Comparison of ENCODE assay signal across 9 cellular contexts in the genomic region with DNA sequence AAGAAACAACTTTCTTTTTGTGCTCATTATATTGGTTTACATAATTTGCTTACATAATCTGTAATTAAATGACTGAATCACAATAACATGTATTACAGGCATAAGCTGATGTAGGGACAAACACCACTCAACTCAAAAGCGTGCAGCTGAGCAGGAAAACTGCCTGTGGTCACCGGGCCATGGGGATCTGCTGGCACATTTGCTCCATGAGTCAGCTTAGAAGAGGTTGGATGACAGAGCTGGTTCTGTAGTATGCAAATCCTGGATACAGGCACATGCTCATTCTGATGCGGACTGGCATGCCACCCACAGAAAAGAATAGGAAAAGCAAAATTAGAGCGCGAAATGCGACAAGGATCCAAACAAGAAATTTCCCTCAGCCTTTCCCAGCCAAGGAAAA.
DNase-seq lines count a peak whose midpoint lies in the region; ATAC-seq lines count a peak whose summit lies in the region.
"Had no signal": no experiment of that assay in that cellular context is flagged by ENCODE, and none has a peak within 500 bp of the region (broad histone marks: within the 10 kb centered on the region; RNA-seq: fewer than 3 reads in every experiment).

No MANE protein-coding gene starts in this region.

- peak; percentile 75 for DNase-seq in DMS 273 (lab: John Stamatoyannopoulos, UW; ENCODE audit: unreplicated experiment)
- DNase-seq in DMS 273 treated with DMSO at 0.1 percent for 48 hours (lab: John Stamatoyannopoulos, UW) = no peak
- peak; percentile 78 for DNase-seq in NCI-H446 treated with DMSO at 0.1 percent for 48 hours (lab: John Stamatoyannopoulos, UW)
- DNase-seq in dermis microvascular lymphatic vessel endothelial cell (ENCODE audit: low read depth in 2 of 2) = peak; percentile 35 to 73
- DNase-seq in occipital lobe (lab: John Stamatoyannopoulos, UW) = peak; percentile 73
- DNase-seq in activated effector memory CD4-positive, alpha-beta T cell treated with anti-CD3 and anti-CD28 coated beads, Interleukin-2, amount 50 U/mL, for 16 hours = no peak
- no peak for DNase-seq in effector memory CD4-positive, alpha-beta T cell

- no peaks in the 10 kb centered on the region for H3K9me3 ChIP-seq in effector memory CD4-positive, alpha-beta T cell (ENCODE audit: control insufficient read depth, low read length)

- no peak overlapping the region for H3K4me3 ChIP-seq in effector memory CD4-positive, alpha-beta T cell (ENCODE audit: insufficient read depth, low read depth, low read length, poor library complexity, severe bottlenecking)

- ATAC-seq in GM18858 (IDR thresholded peaks at IDR 0.05; ENCODE audit: unreplicated experiment) = no peak

- no peak overlapping the region for H3K27ac ChIP-seq in effector memory CD4-positive, alpha-beta T cell (ENCODE audit: insufficient read depth, low read length, poor library complexity, severe bottlenecking)
- H3K27ac ChIP-seq: 22Rv1 had no signal

- H3K27me3 ChIP-seq in effector memory CD4-positive, alpha-beta T cell (replicated peaks; ENCODE audit: control insufficient read depth, insufficient read depth, low read length, poor library complexity, severe bottlenecking) = no peaks in the 10 kb centered on the region

- no peaks in the 10 kb centered on the region for H3K36me3 ChIP-seq in effector memory CD4-positive, alpha-beta T cell (ENCODE audit: control insufficient read depth, insufficient read depth, low read length)

- no peaks in the 10 kb centered on the region for H3K4me1 ChIP-seq in effector memory CD4-positive, alpha-beta T cell (ENCODE audit: control insufficient read depth, insufficient read depth, low read length, poor library complexity, severe bottlenecking)

Comparison
In these comparisons a context has a peak if more than half of its experiments do, and no peak if none do; other contexts are left out.
1. DNase-seq: peak in DMS 273 (single experiment), NCI-H446 treated with DMSO at 0.1 percent for 48 hours (single experiment), dermis microvascular lymphatic vessel endothelial cell (2 of 2) and occipital lobe (single experiment); none in DMS 273 treated with DMSO at 0.1 percent for 48 hours (single experiment), activated effector memory CD4-positive, alpha-beta T cell treated with anti-CD3 and anti-CD28 coated beads, Interleukin-2, amount 50 U/mL, for 16 hours (single experiment) and effector memory CD4-positive, alpha-beta T cell (0 of 3).